1 cellular context compared by ENCODE assay signal in the genomic region with DNA sequence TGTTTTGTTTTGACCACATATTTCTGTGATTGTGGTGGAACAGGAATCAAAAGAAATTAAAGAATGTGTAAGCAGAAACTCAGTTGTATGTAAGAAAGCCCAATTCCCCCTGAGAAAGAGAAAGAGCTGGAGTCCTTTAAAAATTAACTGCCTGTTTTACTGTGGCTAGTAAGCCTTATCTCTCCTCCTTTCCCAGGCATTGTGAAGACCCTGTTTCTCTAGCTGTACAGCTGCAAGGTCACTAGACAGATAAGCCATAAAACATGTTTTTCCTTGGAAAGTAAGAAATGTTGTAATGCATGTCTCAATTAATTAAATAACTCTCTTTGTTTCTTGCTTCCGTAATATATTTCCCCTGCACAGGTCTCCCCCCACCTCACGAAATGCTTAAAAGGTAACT.
TF ChIP-seq lines count a peak whose summit lies in the region.

No MANE protein-coding gene starts in this region.

TF ChIP-seq in K562, 482 proteins besides CTCF, POLR2A, EP300 and RAD21 (continued from another document and continues in another):
- no peak for TF ChIP-seq RNF219 (CRISPR knock-in tag; IDR thresholded peaks at IDR 0.05)
- TF ChIP-seq, protein P1, sequence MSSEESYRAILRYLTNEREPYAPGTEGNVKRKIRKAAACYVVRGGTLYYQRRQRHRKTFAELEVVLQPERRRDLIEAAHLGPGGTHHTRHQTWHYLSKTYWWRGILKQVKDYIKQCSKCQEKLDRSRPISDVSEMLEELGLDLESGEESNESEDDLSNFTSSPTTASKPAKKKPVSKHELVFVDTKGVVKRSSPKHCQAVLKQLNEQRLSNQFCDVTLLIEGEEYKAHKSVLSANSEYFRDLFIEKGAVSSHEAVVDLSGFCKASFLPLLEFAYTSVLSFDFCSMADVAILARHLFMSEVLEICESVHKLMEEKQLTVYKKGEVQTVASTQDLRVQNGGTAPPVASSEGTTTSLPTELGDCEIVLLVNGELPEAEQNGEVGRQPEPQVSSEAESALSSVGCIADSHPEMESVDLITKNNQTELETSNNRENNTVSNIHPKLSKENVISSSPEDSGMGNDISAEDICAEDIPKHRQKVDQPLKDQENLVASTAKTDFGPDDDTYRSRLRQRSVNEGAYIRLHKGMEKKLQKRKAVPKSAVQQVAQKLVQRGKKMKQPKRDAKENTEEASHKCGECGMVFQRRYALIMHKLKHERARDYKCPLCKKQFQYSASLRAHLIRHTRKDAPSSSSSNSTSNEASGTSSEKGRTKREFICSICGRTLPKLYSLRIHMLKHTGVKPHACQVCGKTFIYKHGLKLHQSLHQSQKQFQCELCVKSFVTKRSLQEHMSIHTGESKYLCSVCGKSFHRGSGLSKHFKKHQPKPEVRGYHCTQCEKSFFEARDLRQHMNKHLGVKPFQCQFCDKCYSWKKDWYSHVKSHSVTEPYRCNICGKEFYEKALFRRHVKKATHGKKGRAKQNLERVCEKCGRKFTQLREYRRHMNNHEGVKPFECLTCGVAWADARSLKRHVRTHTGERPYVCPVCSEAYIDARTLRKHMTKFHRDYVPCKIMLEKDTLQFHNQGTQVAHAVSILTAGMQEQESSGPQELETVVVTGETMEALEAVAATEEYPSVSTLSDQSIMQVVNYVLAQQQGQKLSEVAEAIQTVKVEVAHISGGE (CRISPR knock-in tag; IDR thresholded peaks at IDR 0.05) = 0 out of 6 replicates have a peak, but pooled peaks of 1 of the 3 experiments have one; percentile 20
- no peak for TF ChIP-seq YBX1 (IDR thresholded peaks at IDR 0.05)
- TF ChIP-seq MCM3 (IDR thresholded peaks at IDR 0.05) = no peak
- TF ChIP-seq ZNF165 (CRISPR knock-in tag; IDR thresholded peaks at IDR 0.05; ENCODE audit: borderline replicate concordance) = no peak
- TF ChIP-seq, protein P2, sequence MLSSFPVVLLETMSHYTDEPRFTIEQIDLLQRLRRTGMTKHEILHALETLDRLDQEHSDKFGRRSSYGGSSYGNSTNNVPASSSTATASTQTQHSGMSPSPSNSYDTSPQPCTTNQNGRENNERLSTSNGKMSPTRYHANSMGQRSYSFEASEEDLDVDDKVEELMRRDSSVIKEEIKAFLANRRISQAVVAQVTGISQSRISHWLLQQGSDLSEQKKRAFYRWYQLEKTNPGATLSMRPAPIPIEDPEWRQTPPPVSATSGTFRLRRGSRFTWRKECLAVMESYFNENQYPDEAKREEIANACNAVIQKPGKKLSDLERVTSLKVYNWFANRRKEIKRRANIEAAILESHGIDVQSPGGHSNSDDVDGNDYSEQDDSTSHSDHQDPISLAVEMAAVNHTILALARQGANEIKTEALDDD (IDR thresholded peaks at IDR 0.05) = peak; percentile 86
- 0 out of 2 replicates have a peak, but pooled peaks have one; percentile 12 for TF ChIP-seq CTBP1 (IDR thresholded peaks at IDR 0.05; ENCODE audit: borderline replicate concordance)
- no peak for TF ChIP-seq CREB1 (IDR thresholded peaks at IDR 0.05)
- TF ChIP-seq CREB1 (CRISPR knock-in tag; IDR thresholded peaks at IDR 0.05) = no peak
- no peak for TF ChIP-seq SREBF1 (IDR thresholded peaks at IDR 0.05; ENCODE audit: borderline replicate concordance, low read depth, low read length)
- peak; percentile 78 for TF ChIP-seq SOX6 (IDR thresholded peaks at IDR 0.05)
- TF ChIP-seq ZBTB34 (CRISPR knock-in tag; IDR thresholded peaks at IDR 0.05) = no peak
- TF ChIP-seq, protein P3, sequence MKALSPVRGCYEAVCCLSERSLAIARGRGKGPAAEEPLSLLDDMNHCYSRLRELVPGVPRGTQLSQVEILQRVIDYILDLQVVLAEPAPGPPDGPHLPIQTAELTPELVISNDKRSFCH (CRISPR knock-in tag; IDR thresholded peaks at IDR 0.05) = no peak
- TF ChIP-seq, protein P3 (tag; IDR thresholded peaks at IDR 0.05) = no peak
- no peak for TF ChIP-seq SIN3B (IDR thresholded peaks at IDR 0.05; ENCODE audit: low read depth)
- TF ChIP-seq TRIM24 (IDR thresholded peaks at IDR 0.05) = peak; percentile 56 to 65; a peak in 3 of 4 replicates
- peak; percentile 53; the same call in 1 of the 2 replicates for TF ChIP-seq STAT5A (IDR thresholded peaks at IDR 0.05; ENCODE audit: borderline replicate concordance, low read length)
- no peak for TF ChIP-seq HLTF (IDR thresholded peaks at IDR 0.05)
- TF ChIP-seq RBM22 (IDR thresholded peaks at IDR 0.05; ENCODE audit: low read depth, low read length, poor library complexity, severe bottlenecking) = no peak
- no peak for TF ChIP-seq EGR1 (conservative IDR thresholded peaks at IDR 0.05)
- TF ChIP-seq U2AF2 (optimal IDR thresholded peaks at IDR 0.05; ENCODE audit: low read depth, low read length) = no peak
- no peak for TF ChIP-seq ZNF696 (CRISPR knock-in tag; conservative IDR thresholded peaks at IDR 0.05)
- no peak for TF ChIP-seq POLR2H (tag; IDR thresholded peaks at IDR 0.05; ENCODE audit: low read depth)
- TF ChIP-seq ILK (tag; IDR thresholded peaks at IDR 0.05; ENCODE audit: borderline replicate concordance, low read depth) = no peak
- no peak for TF ChIP-seq TCF7L2 (IDR thresholded peaks at IDR 0.05; ENCODE audit: low read depth, low read length)
- no peak for TF ChIP-seq DIDO1 (tag; IDR thresholded peaks at IDR 0.05; ENCODE audit: low read depth)
- TF ChIP-seq PTBP1 (IDR thresholded peaks at IDR 0.05; ENCODE audit: low read depth, low read length) = no peak
- 0 out of 2 replicates have a peak, but pooled peaks have one; percentile 29 for TF ChIP-seq L3MBTL2 (IDR thresholded peaks at IDR 0.05)
- TF ChIP-seq PYGO2 (tag; IDR thresholded peaks at IDR 0.05) = no peak
- peak; percentile 49 for TF ChIP-seq HDAC2 (IDR thresholded peaks at IDR 0.05)
- no peak for TF ChIP-seq RAD51 (IDR thresholded peaks at IDR 0.05; ENCODE audit: borderline replicate concordance, low read depth)
- TF ChIP-seq HES1 (IDR thresholded peaks at IDR 0.05; ENCODE audit: low read depth) = no peak
- no peak for TF ChIP-seq TEAD2 (tag; IDR thresholded peaks at IDR 0.05)
- TF ChIP-seq, protein P4, sequence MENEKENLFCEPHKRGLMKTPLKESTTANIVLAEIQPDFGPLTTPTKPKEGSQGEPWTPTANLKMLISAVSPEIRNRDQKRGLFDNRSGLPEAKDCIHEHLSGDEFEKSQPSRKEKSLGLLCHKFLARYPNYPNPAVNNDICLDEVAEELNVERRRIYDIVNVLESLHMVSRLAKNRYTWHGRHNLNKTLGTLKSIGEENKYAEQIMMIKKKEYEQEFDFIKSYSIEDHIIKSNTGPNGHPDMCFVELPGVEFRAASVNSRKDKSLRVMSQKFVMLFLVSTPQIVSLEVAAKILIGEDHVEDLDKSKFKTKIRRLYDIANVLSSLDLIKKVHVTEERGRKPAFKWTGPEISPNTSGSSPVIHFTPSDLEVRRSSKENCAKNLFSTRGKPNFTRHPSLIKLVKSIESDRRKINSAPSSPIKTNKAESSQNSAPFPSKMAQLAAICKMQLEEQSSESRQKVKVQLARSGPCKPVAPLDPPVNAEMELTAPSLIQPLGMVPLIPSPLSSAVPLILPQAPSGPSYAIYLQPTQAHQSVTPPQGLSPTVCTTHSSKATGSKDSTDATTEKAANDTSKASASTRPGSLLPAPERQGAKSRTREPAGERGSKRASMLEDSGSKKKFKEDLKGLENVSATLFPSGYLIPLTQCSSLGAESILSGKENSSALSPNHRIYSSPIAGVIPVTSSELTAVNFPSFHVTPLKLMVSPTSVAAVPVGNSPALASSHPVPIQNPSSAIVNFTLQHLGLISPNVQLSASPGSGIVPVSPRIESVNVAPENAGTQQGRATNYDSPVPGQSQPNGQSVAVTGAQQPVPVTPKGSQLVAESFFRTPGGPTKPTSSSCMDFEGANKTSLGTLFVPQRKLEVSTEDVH (IDR thresholded peaks at IDR 0.05; ENCODE audit: low read depth, partially characterized antibody) = no peak
- TF ChIP-seq LEF1 (IDR thresholded peaks at IDR 0.05) = peak; percentile 68; the same call in 1 of the 2 replicates
- no peak for TF ChIP-seq ATF1 (CRISPR knock-in tag; IDR thresholded peaks at IDR 0.05)
- TF ChIP-seq ATF1 (tag; IDR thresholded peaks at IDR 0.05) = no peak
- peak; percentile 10; the same call in 1 of the 2 replicates for TF ChIP-seq GATA2 (CRISPR knock-in tag; IDR thresholded peaks at IDR 0.05)
- no peak for TF ChIP-seq PPARD (CRISPR knock-in tag; IDR thresholded peaks at IDR 0.05)
- TF ChIP-seq CREBBP (IDR thresholded peaks at IDR 0.05; ENCODE audit: low read depth, low read length) = no peak
- no peak for TF ChIP-seq MEF2A (IDR thresholded peaks at IDR 0.05; ENCODE audit: control insufficient read depth, low read depth, low read length)
- TF ChIP-seq ZBTB7A (IDR thresholded peaks at IDR 0.05; ENCODE audit: borderline replicate concordance, control insufficient read depth, low read depth, low read length) = peak; percentile 57; the same call in 1 of the 2 replicates
- TF ChIP-seq ZBED1 (IDR thresholded peaks at IDR 0.05) = no peak
- TF ChIP-seq RREB1 (CRISPR knock-in tag; IDR thresholded peaks at IDR 0.05) = no peak
- peak; percentile 89 for TF ChIP-seq ARID1B (IDR thresholded peaks at IDR 0.05)
- TF ChIP-seq POLR3G (IDR thresholded peaks at IDR 0.05; ENCODE audit: extremely low read depth, insufficient read length, insufficient replicate concordance) = no peak
